In genomic region chr1:207868769-207869721, GRCh38 we compare ENCODE assay signal across 8 cellular contexts. TPM values are rescaled to one million over a fixed set of nuclear protein-coding genes. Genes with fewer than 3 reads are reported as not detected.
A peak's percentile ranks its signal among the peaks of the same experiment; 100 is the strongest.
DNase-seq lines count a peak whose midpoint lies in the region; ATAC-seq and TF ChIP-seq lines count a peak whose summit lies in the region.

No MANE protein-coding gene starts in this region.

- peaks cover 0 to 83% (median 61%) of the 10 kb centered on the region in 4 donors for H3K4me1 ChIP-seq in tibial nerve

- peak; percentile 74 for ATAC-seq in GM21529 (IDR thresholded peaks at IDR 0.05; ENCODE audit: unreplicated experiment)

- DNase-seq in EH (ENCODE audit: low read depth): peak; percentile 79
- DNase-seq in SK-MEL-5 (ENCODE audit: low read depth, low spot score): peak; percentile 67
- peak; percentile 79 for DNase-seq in globus pallidus (ENCODE audit: low spot score)
- DNase-seq in nucleus accumbens (lab: John Stamatoyannopoulos, UW): peak in 51 of 56 donors; percentile 28 to 86 (median 69)
- peak; percentile 65 to 69 for DNase-seq in tibial nerve (ENCODE audit: low spot score in 2 of 2)

- peak overlapping the region; percentile 94 to 99 (median 97) for H3K27ac ChIP-seq in tibial nerve

- H3K4me3 ChIP-seq in tibial nerve: peak overlapping the region; percentile 71 to 98 (median 84)

- in situ Hi-C loops in SK-MEL-5 (cut with HindIII; ENCODE audit: low pct_unique_long_range_greater_than_20kb, low sequenced_read_pairs): no loop called here

- peaks cover 4% of the 10 kb centered on the region for H3K36me3 Mint-ChIP-seq in activated naive CD4-positive, alpha-beta T cell treated with anti-CD3 and anti-CD28 coated beads, Interleukin-2, amount 50 U/mL, for 24 hours

- no peaks in the 10 kb centered on the region for H3K9me3 ChIP-seq in tibial nerve

- no peaks in the 10 kb centered on the region for H3K9me3 Mint-ChIP-seq in activated naive CD4-positive, alpha-beta T cell treated with anti-CD3 and anti-CD28 coated beads, Interleukin-2, amount 50 U/mL, for 24 hours

- 3 to 13% methylated on average over 23 to 65 of the region's 87 CpGs for WGBS in tibial nerve, 2 donors

- peak; percentile 84 to 99 (median 97) for TF ChIP-seq CTCF in tibial nerve (IDR thresholded peaks at IDR 0.05)

- peak; percentile 85 to 89 for TF ChIP-seq POLR2A in tibial nerve (IDR thresholded peaks at IDR 0.05)

- no peak for TF ChIP-seq EP300 in Ishikawa (IDR thresholded peaks at IDR 0.05; ENCODE audit: borderline replicate concordance)
- peak in 1 of 2 donors; percentile 31 for TF ChIP-seq EP300 in tibial nerve (IDR thresholded peaks at IDR 0.05)

- H3K4me3 Mint-ChIP-seq in activated naive CD4-positive, alpha-beta T cell treated with anti-CD3 and anti-CD28 coated beads, Interleukin-2, amount 50 U/mL, for 24 hours: peak overlapping the region; percentile 94

- peak; percentile 30; the same call in 1 of the 2 replicates for TF ChIP-seq RAD21 in Ishikawa (IDR thresholded peaks at IDR 0.05; ENCODE audit: low read depth)

- H3K36me3 ChIP-seq in tibial nerve: peaks cover 0 to 16% (median 0%) of the 10 kb centered on the region in 3 donors

- H3K27me3 ChIP-seq in tibial nerve: no peaks in the 10 kb centered on the region

- H3K27me3 Mint-ChIP-seq in activated naive CD4-positive, alpha-beta T cell treated with anti-CD3 and anti-CD28 coated beads, Interleukin-2, amount 50 U/mL, for 24 hours: no peaks in the 10 kb centered on the region

- H3K27ac Mint-ChIP-seq in activated naive CD4-positive, alpha-beta T cell treated with anti-CD3 and anti-CD28 coated beads, Interleukin-2, amount 50 U/mL, for 24 hours: peak overlapping the region; percentile 96

- H3K4me1 Mint-ChIP-seq in activated naive CD4-positive, alpha-beta T cell treated with anti-CD3 and anti-CD28 coated beads, Interleukin-2, amount 50 U/mL, for 24 hours: peaks cover 47% of the 10 kb centered on the region

TF ChIP-seq in Ishikawa, 13 proteins besides CTCF, POLR2A, EP300 and RAD21:
- TF ChIP-seq, protein P1, sequence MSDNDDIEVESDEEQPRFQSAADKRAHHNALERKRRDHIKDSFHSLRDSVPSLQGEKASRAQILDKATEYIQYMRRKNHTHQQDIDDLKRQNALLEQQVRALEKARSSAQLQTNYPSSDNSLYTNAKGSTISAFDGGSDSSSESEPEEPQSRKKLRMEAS (IDR thresholded peaks at IDR 0.05): no peak
- no peak; the same call in 1 of the 2 replicates for TF ChIP-seq TEAD4 (IDR thresholded peaks at IDR 0.05)
- TF ChIP-seq TCF12 (IDR thresholded peaks at IDR 0.05; ENCODE audit: low read depth): no peak
- TF ChIP-seq NFIC (IDR thresholded peaks at IDR 0.05): no peak
- TF ChIP-seq ZBTB7A (IDR thresholded peaks at IDR 0.05; ENCODE audit: low read depth): 0 out of 2 replicates have a peak, but pooled peaks have one; percentile 19
- TF ChIP-seq CREB1 (IDR thresholded peaks at IDR 0.05; ENCODE audit: low read depth): no peak
- no peak for TF ChIP-seq YY1 (IDR thresholded peaks at IDR 0.05; ENCODE audit: low read depth)
- TF ChIP-seq, protein P2, sequence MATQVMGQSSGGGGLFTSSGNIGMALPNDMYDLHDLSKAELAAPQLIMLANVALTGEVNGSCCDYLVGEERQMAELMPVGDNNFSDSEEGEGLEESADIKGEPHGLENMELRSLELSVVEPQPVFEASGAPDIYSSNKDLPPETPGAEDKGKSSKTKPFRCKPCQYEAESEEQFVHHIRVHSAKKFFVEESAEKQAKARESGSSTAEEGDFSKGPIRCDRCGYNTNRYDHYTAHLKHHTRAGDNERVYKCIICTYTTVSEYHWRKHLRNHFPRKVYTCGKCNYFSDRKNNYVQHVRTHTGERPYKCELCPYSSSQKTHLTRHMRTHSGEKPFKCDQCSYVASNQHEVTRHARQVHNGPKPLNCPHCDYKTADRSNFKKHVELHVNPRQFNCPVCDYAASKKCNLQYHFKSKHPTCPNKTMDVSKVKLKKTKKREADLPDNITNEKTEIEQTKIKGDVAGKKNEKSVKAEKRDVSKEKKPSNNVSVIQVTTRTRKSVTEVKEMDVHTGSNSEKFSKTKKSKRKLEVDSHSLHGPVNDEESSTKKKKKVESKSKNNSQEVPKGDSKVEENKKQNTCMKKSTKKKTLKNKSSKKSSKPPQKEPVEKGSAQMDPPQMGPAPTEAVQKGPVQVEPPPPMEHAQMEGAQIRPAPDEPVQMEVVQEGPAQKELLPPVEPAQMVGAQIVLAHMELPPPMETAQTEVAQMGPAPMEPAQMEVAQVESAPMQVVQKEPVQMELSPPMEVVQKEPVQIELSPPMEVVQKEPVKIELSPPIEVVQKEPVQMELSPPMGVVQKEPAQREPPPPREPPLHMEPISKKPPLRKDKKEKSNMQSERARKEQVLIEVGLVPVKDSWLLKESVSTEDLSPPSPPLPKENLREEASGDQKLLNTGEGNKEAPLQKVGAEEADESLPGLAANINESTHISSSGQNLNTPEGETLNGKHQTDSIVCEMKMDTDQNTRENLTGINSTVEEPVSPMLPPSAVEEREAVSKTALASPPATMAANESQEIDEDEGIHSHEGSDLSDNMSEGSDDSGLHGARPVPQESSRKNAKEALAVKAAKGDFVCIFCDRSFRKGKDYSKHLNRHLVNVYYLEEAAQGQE (IDR thresholded peaks at IDR 0.05; ENCODE audit: low read depth): no peak

RNA-seq across cellular contexts. Expression of gene CD34, which starts 41.9 kb away (rescaled TPM):
- total RNA-seq in SK-MEL-5 (2014; rRNA removed; shearing (Covaris generic)): 0.21 TPM in 1 of 2 replicates, not detected in the other
- 0.10 and 0.12 TPM in 2 replicates for polyA plus RNA-seq in SK-MEL-5 (2015; cell fraction: cytosol; rRNA removed)
- polyA plus RNA-seq in SK-MEL-5 (2015; cell fraction: nucleus; rRNA removed): not detected in 2 replicates
- total RNA-seq in tibial nerve: 10 to 100 TPM; 38.5 to 73.7 (median 55.3) TPM

Comparison
In these comparisons a context has a peak if more than half of its experiments do, and no peak if none do; other contexts are left out.
1. Peak in every context shown above with its lines: DNase-seq, ATAC-seq, H3K4me3 ChIP-seq and H3K27ac ChIP-seq.
2. RNA of gene CD34, which starts 41.9 kb away (total RNA-seq): 38.5 to 73.7 TPM in tibial nerve; 0.21 TPM in SK-MEL-5; every median in the first group is over 10 times any median in the second.